Comparison of ENCODE assay signal across 9 cellular contexts in genomic region chrX:40474205-40474626, GRCh38.
DNase-seq lines count a peak whose midpoint lies in the region; ATAC-seq and TF ChIP-seq lines count a peak whose summit lies in the region.
"Had no signal": no experiment of that assay in that cellular context is flagged by ENCODE, and none has a peak within 500 bp of the region (broad histone marks: within the 10 kb centered on the region; RNA-seq: fewer than 3 reads in every experiment).

No MANE protein-coding gene starts in this region.

- no peak overlapping the region for H3K18ac ChIP-seq in mesenchymal stem cell (ENCODE audit: low read depth in 1 of 2, low read length in 2 of 2)

- H2BK15ac ChIP-seq in mesenchymal stem cell (ENCODE audit: low read depth, poor library complexity, severe bottlenecking), result no peak overlapping the region

- WGBS in body of pancreas, 2 donors, result 47 to 49% methylated on average over 3 of the region's 14 CpGs
- 6% methylated on average over 7 of the region's 14 CpGs for WGBS in mesenchymal stem cell
- WGBS in gastroesophageal sphincter (ENCODE audit: low coverage in 1 of 2), 2 donors, result no CpG with 5 or more reads among the region's 14 CpGs

- TF ChIP-seq CTCF in body of pancreas (IDR thresholded peaks at IDR 0.05) (no peak), gastroesophageal sphincter (IDR thresholded peaks at IDR 0.05) (no peak)

- no peak overlapping the region for H3K4me2 ChIP-seq in mesenchymal stem cell (ENCODE audit: low read length, poor library complexity, severe bottlenecking)

- H3K14ac ChIP-seq in mesenchymal stem cell (ENCODE audit: low read length in 2 of 2), result no peak overlapping the region

- intact Hi-C loops in body of pancreas (cut with DNase I), result no loop called here

- no peaks in the 10 kb centered on the region for H3K9me3 Mint-ChIP-seq in stimulated activated effector memory CD8-positive, alpha-beta T cell treated with anti-CD3 and anti-CD28 coated beads, Interleukin-12 subunit alpha, Interleukin-12 subunit beta, amount 100 ng/mL, for 72 hours

- H2BK12ac ChIP-seq in mesenchymal stem cell (ENCODE audit: low read length in 2 of 2), result peak overlapping the region in 1 of 2 experiments; percentile 42

- TF ChIP-seq POLR2A in body of pancreas (IDR thresholded peaks at IDR 0.05) (no peak), gastroesophageal sphincter (IDR thresholded peaks at IDR 0.05) (no peak)

- TF ChIP-seq EP300 in gastroesophageal sphincter (IDR thresholded peaks at IDR 0.05), result no peak

- no peaks in the 10 kb centered on the region for H3K9me3 ChIP-seq in body of pancreas
- H3K9me3 ChIP-seq in mesenchymal stem cell (ENCODE audit: control insufficient read depth, low read length), result no peaks in the 10 kb centered on the region
- H3K9me3 ChIP-seq in gastroesophageal sphincter, result no peaks in the 10 kb centered on the region

- H3K36me3 ChIP-seq in body of pancreas (replicated peaks in 1 of 2; ENCODE audit: insufficient read depth in 1 of 2, low read depth in 2 of 2), result no peaks in the 10 kb centered on the region
- no peaks in the 10 kb centered on the region for H3K36me3 ChIP-seq in mesenchymal stem cell (ENCODE audit: control insufficient read depth in 1 of 2, insufficient read depth in 2 of 2, low read depth in 1 of 2, low read length in 2 of 2)
- no peaks in the 10 kb centered on the region for H3K36me3 ChIP-seq in gastroesophageal sphincter

- no peak overlapping the region for H4K91ac ChIP-seq in mesenchymal stem cell (ENCODE audit: low read length)

- H3K4me1 ChIP-seq in body of pancreas (peaks cover 16% of the 10 kb centered on the region), mesenchymal stem cell (ENCODE audit: control insufficient read depth, insufficient read depth, low read depth, low read length) (peaks cover 28% of the 10 kb centered on the region), gastroesophageal sphincter (peaks cover 0 to 15% (median 0%) of the 10 kb centered on the region in 3 donors)

- no peaks in the 10 kb centered on the region for H3K79me1 ChIP-seq in mesenchymal stem cell (replicated peaks; ENCODE audit: low read length, poor library complexity, severe bottlenecking)

- peak; percentile 80 for DNase-seq in D341Med (ENCODE audit: low spot score)
- peak; percentile 3 for DNase-seq in NCI-H1048 (lab: John Stamatoyannopoulos, UW)
- peak; percentile 19 to 49 (median 35) for DNase-seq in body of pancreas
- DNase-seq in mesenchymal stem cell, result peak; percentile 49
- no peak for DNase-seq in stimulated activated effector memory CD8-positive, alpha-beta T cell treated with anti-CD3 and anti-CD28 coated beads, Interleukin-12 subunit alpha, Interleukin-12 subunit beta, amount 100 ng/mL, for 72 hours (ENCODE audit: low spot score in 2 of 2)

- no peak overlapping the region for H2BK120ac ChIP-seq in mesenchymal stem cell (ENCODE audit: low read depth, low read length)

- no peaks in the 10 kb centered on the region for H3K27me3 ChIP-seq in body of pancreas
- H3K27me3 ChIP-seq in mesenchymal stem cell (ENCODE audit: control insufficient read depth in 1 of 2, insufficient read depth in 1 of 2, low read length in 2 of 2), result peaks cover 0 to 84% of the 10 kb centered on the region in 2 experiments
- no peaks in the 10 kb centered on the region for H3K27me3 ChIP-seq in gastroesophageal sphincter

- no peak overlapping the region for H2BK5ac ChIP-seq in mesenchymal stem cell (ENCODE audit: low read depth, low read length, poor library complexity, severe bottlenecking)

- H3K4me1 Mint-ChIP-seq in stimulated activated effector memory CD8-positive, alpha-beta T cell treated with anti-CD3 and anti-CD28 coated beads, Interleukin-12 subunit alpha, Interleukin-12 subunit beta, amount 100 ng/mL, for 72 hours, result peaks cover 40% of the 10 kb centered on the region

- H3K27ac Mint-ChIP-seq in stimulated activated effector memory CD8-positive, alpha-beta T cell treated with anti-CD3 and anti-CD28 coated beads, Interleukin-12 subunit alpha, Interleukin-12 subunit beta, amount 100 ng/mL, for 72 hours, result no peak overlapping the region

- no peak overlapping the region for H2AK5ac ChIP-seq in mesenchymal stem cell (ENCODE audit: low read length, severe bottlenecking)

- H3K4ac ChIP-seq in mesenchymal stem cell (ENCODE audit: low read depth in 1 of 2, low read length in 2 of 2), result no peak overlapping the region

- H3K27ac ChIP-seq in body of pancreas (peak overlapping the region in 3 of 4 donors; percentile 41 to 65 (median 63)), mesenchymal stem cell (ENCODE audit: low read length, poor library complexity, severe bottlenecking) (peak overlapping the region; percentile 86), gastroesophageal sphincter (no peak overlapping the region)
- H3K27ac ChIP-seq: epithelial cell of prostate had no signal

- H3K4me3 Mint-ChIP-seq in stimulated activated effector memory CD8-positive, alpha-beta T cell treated with anti-CD3 and anti-CD28 coated beads, Interleukin-12 subunit alpha, Interleukin-12 subunit beta, amount 100 ng/mL, for 72 hours, result no peak overlapping the region

- peak overlapping the region; percentile 27 for H4K8ac ChIP-seq in mesenchymal stem cell (ENCODE audit: low read length)

- no peak overlapping the region for H3K9ac ChIP-seq in mesenchymal stem cell (ENCODE audit: low read length)

- peak; percentile 69 for ATAC-seq in body of pancreas
- no peak for ATAC-seq in stimulated activated effector memory CD8-positive, alpha-beta T cell treated with anti-CD3 and anti-CD28 coated beads, Interleukin-12 subunit alpha, Interleukin-12 subunit beta, amount 100 ng/mL, for 72 hours
- ATAC-seq in gastroesophageal sphincter, result no peak
- no peak for ATAC-seq in HG02840 (IDR thresholded peaks at IDR 0.05; ENCODE audit: low FRiP score, unreplicated experiment)
- no peak for ATAC-seq in GM21576 (IDR thresholded peaks at IDR 0.05; ENCODE audit: unreplicated experiment)

- H2AFZ ChIP-seq in mesenchymal stem cell (ENCODE audit: low read depth, low read length), result no peak overlapping the region

- H3K4me3 ChIP-seq in body of pancreas (no peak overlapping the region), mesenchymal stem cell (ENCODE audit: insufficient read depth in 1 of 2, low read depth in 1 of 2, low read length in 2 of 2) (no peak overlapping the region), gastroesophageal sphincter (no peak overlapping the region)

- H3K36me3 Mint-ChIP-seq in stimulated activated effector memory CD8-positive, alpha-beta T cell treated with anti-CD3 and anti-CD28 coated beads, Interleukin-12 subunit alpha, Interleukin-12 subunit beta, amount 100 ng/mL, for 72 hours, result no peaks in the 10 kb centered on the region

- H3K23ac ChIP-seq in mesenchymal stem cell (ENCODE audit: low read length in 2 of 2), result no peak overlapping the region

Comparison
In these comparisons a context has a peak if more than half of its experiments do, and no peak if none do; other contexts are left out.
1. DNase-seq: peak in D341Med (single experiment), NCI-H1048 (single experiment), body of pancreas (4 of 4) and mesenchymal stem cell (single experiment); none in stimulated activated effector memory CD8-positive, alpha-beta T cell treated with anti-CD3 and anti-CD28 coated beads, Interleukin-12 subunit alpha, Interleukin-12 subunit beta, amount 100 ng/mL, for 72 hours (0 of 2).
2. H3K27ac ChIP-seq: peak in body of pancreas (3 of 4) and mesenchymal stem cell (single experiment); none in gastroesophageal sphincter (0 of 4).